Comparison of ENCODE assay signal across 1 cellular context in genomic region chr14:24337144-24337823, GRCh38.
TF ChIP-seq lines count a peak whose summit lies in the region.

No MANE protein-coding gene starts in this region.

TF ChIP-seq in HepG2, 621 proteins besides CTCF, POLR2A, EP300 and RAD21:
- 0 out of 2 replicates have a peak, but pooled peaks have one; percentile 30 for TF ChIP-seq MXD1 (CRISPR knock-in tag; IDR thresholded peaks at IDR 0.05)
- peak; percentile 92 for TF ChIP-seq FOSL2 (CRISPR knock-in tag; IDR thresholded peaks at IDR 0.05)
- 0 out of 2 replicates have a peak, but pooled peaks have one; percentile 8 for TF ChIP-seq PBX2 (CRISPR knock-in tag; IDR thresholded peaks at IDR 0.05)
- peak; percentile 64; the same call in 1 of the 2 replicates for TF ChIP-seq ZNF563 (CRISPR knock-in tag; IDR thresholded peaks at IDR 0.05)
- TF ChIP-seq ZBTB20 (CRISPR knock-in tag; IDR thresholded peaks at IDR 0.05; ENCODE audit: borderline replicate concordance, low read depth), result no peak
- TF ChIP-seq DNMT3B (CRISPR knock-in tag; conservative IDR thresholded peaks at IDR 0.05), result peak; percentile 75; the same call in 1 of the 2 replicates
- peak; percentile 21; the same call in 1 of the 2 replicates for TF ChIP-seq JUND (CRISPR knock-in tag; IDR thresholded peaks at IDR 0.05)
- 0 out of 2 replicates have a peak, but pooled peaks have one; percentile 46 for TF ChIP-seq SSRP1 (CRISPR knock-in tag; IDR thresholded peaks at IDR 0.05)
- TF ChIP-seq ZNF280D (CRISPR knock-in tag; IDR thresholded peaks at IDR 0.05), result no peak
- no peak for TF ChIP-seq IKZF4 (CRISPR knock-in tag; IDR thresholded peaks at IDR 0.05; ENCODE audit: borderline replicate concordance, low read depth, not compliant biosample characterization)
- 0 out of 2 replicates have a peak, but pooled peaks have one; percentile 1 for TF ChIP-seq ZNF605 (CRISPR knock-in tag; IDR thresholded peaks at IDR 0.05)
- TF ChIP-seq KDM5B (CRISPR knock-in tag; IDR thresholded peaks at IDR 0.05; ENCODE audit: borderline replicate concordance), result no peak
- peak; percentile 29; the same call in 1 of the 2 replicates for TF ChIP-seq HNF4A (CRISPR knock-in tag; IDR thresholded peaks at IDR 0.05)
- TF ChIP-seq FOXA3 (CRISPR knock-in tag; IDR thresholded peaks at IDR 0.05), result peak; percentile 12; the same call in 1 of the 2 replicates
- peak; percentile 27; the same call in 1 of the 2 replicates for TF ChIP-seq HNF4G (IDR thresholded peaks at IDR 0.05; ENCODE audit: borderline replicate concordance, low read depth, low read length)
- no peak for TF ChIP-seq HNF4G (CRISPR knock-in tag; IDR thresholded peaks at IDR 0.05; ENCODE audit: borderline replicate concordance, low read depth)
- TF ChIP-seq U2AF1 (optimal IDR thresholded peaks at IDR 0.05; ENCODE audit: low read depth, low read length), result no peak
- TF ChIP-seq ZNF350 (CRISPR knock-in tag; IDR thresholded peaks at IDR 0.05; ENCODE audit: borderline replicate concordance, low read depth), result 0 out of 2 replicates have a peak, but pooled peaks have one; percentile 56
- no peak for TF ChIP-seq HINFP (CRISPR knock-in tag; IDR thresholded peaks at IDR 0.05; ENCODE audit: low read depth)
- 0 out of 2 replicates have a peak, but pooled peaks have one; percentile 54 for TF ChIP-seq ZNF839 (CRISPR knock-in tag; IDR thresholded peaks at IDR 0.05; ENCODE audit: borderline replicate concordance)
- TF ChIP-seq ZNF225 (CRISPR knock-in tag; IDR thresholded peaks at IDR 0.05), result peak; percentile 47; the same call in 1 of the 2 replicates
- TF ChIP-seq HIC2 (CRISPR knock-in tag; IDR thresholded peaks at IDR 0.05; ENCODE audit: low read depth), result peak; percentile 53; the same call in 1 of the 2 replicates
- peak; percentile 61; the same call in 1 of the 2 replicates for TF ChIP-seq ZNF296 (CRISPR knock-in tag; conservative IDR thresholded peaks at IDR 0.05)
- no peak for TF ChIP-seq ZFP91 (CRISPR knock-in tag; IDR thresholded peaks at IDR 0.05; ENCODE audit: borderline replicate concordance)
- TF ChIP-seq ATF7 (IDR thresholded peaks at IDR 0.05), result peak; percentile 90
- TF ChIP-seq ATF7 (CRISPR knock-in tag; IDR thresholded peaks at IDR 0.05), result no peak
- 0 out of 2 replicates have a peak, but pooled peaks have one; percentile 6 for TF ChIP-seq SALL1 (CRISPR knock-in tag; IDR thresholded peaks at IDR 0.05)
- TF ChIP-seq EED (CRISPR knock-in tag; IDR thresholded peaks at IDR 0.05), result no peak
